In the genomic region with DNA sequence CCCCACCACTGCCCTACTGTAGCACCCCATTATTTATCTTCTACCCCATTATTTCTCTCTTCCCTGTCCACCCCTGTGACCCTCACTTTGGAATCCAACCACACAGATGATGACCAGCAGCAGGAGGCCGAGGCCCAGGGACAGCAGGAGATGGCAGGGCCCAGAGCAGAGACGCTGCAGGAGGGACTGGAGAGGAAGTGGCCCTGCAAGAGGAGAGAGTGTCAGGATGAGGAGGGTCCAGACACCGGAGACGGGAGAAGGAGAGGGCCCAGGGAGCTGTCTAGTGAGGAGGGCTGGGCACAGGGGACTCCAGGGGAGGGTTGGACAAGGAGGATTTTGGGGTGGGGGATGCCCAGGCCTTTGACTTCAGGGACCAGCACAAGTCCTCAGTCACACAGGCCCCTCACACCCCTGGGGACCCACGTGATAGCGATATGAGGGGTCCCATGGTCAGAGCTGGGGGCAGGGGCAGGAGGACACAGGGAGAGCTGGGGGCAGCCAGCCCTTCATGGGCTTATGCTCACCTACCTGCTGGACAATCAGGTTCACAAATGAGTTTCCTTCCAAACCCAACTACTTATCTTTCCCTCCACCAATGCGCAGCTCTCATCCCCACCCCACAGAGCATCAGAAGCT, we compare ENCODE assay signal across 37 cellular contexts. TPM values are rescaled to one million over a fixed set of nuclear protein-coding genes. Genes with fewer than 3 reads are reported as not detected.
"Had no signal": no experiment of that assay in that cellular context is flagged by ENCODE, and none has a peak within 500 bp of the region (broad histone marks: within the 10 kb centered on the region; RNA-seq: fewer than 3 reads in every experiment).

No MANE protein-coding gene starts in this region.

- H3K27me3 ChIP-seq: ascending aorta, cardiac muscle cell, Peyer's patch had no signal

- H3K27ac Mint-ChIP-seq: activated CD4-positive, alpha-beta memory T cell treated with anti-CD3 and anti-CD28 coated beads, Interleukin-2, amount 10 ng/mL, durations not matched to agents 7 days and 5 days; activated CD8-positive, alpha-beta memory T cell treated with anti-CD3 and anti-CD28 coated beads, Interleukin-2, amount 10 ng/mL, durations not matched to agents 7 days and 5 days; activated naive CD8-positive, alpha-beta T cell treated with anti-CD3 and anti-CD28 coated beads, Interleukin-2, amount 10 ng/mL, durations not matched to agents 7 days and 5 days; T-cell had no signal

- H3K4me3 Mint-ChIP-seq: activated CD4-positive, alpha-beta memory T cell treated with anti-CD3 and anti-CD28 coated beads, Interleukin-2, amount 10 ng/mL, durations not matched to agents 7 days and 5 days; activated CD8-positive, alpha-beta memory T cell treated with anti-CD3 and anti-CD28 coated beads, Interleukin-2, amount 10 ng/mL, durations not matched to agents 7 days and 5 days; activated naive CD4-positive, alpha-beta T cell treated with anti-CD3 and anti-CD28 coated beads, Interleukin-2, amount 50 U/mL, for 24 hours; activated naive CD8-positive, alpha-beta T cell treated with anti-CD3 and anti-CD28 coated beads, Interleukin-2, amount 10 ng/mL, durations not matched to agents 7 days and 5 days; T-cell had no signal

- H3K27me3 Mint-ChIP-seq: activated naive CD4-positive, alpha-beta T cell treated with anti-CD3 and anti-CD28 coated beads, Interleukin-2, amount 50 U/mL, for 24 hours; T-cell had no signal

- H3K36me3 Mint-ChIP-seq: activated CD8-positive, alpha-beta memory T cell treated with anti-CD3 and anti-CD28 coated beads, Interleukin-2, amount 10 ng/mL, durations not matched to agents 7 days and 5 days; activated naive CD4-positive, alpha-beta T cell treated with anti-CD3 and anti-CD28 coated beads, Interleukin-2, amount 50 U/mL, for 24 hours; activated naive CD8-positive, alpha-beta T cell treated with anti-CD3 and anti-CD28 coated beads, Interleukin-2, amount 10 ng/mL, durations not matched to agents 7 days and 5 days; T-cell had no signal

- DNase-seq: activated CD4-positive, alpha-beta memory T cell treated with anti-CD3 and anti-CD28 coated beads, Interleukin-2, amount 10 ng/mL, durations not matched to agents 7 days and 5 days; activated CD4-positive, alpha-beta T cell treated with anti-CD3 and anti-CD28 coated beads for 1 hour; activated CD4-positive, alpha-beta T cell treated with anti-CD3 and anti-CD28 coated beads for 48 hours; activated CD4-positive, CD25-positive, alpha-beta regulatory T cell; activated CD8-positive, alpha-beta memory T cell treated with anti-CD3 and anti-CD28 coated beads for 24 hours; activated CD8-positive, alpha-beta memory T cell treated with anti-CD3 and anti-CD28 coated beads, Interleukin-2, amount 10 ng/mL, durations not matched to agents 7 days and 5 days; activated CD8-positive, alpha-beta memory T cell treated with anti-CD3 and anti-CD28 coated beads, Interleukin-2, amount 50 U/mL, for 48 hours; activated gamma-delta T cell; activated naive CD4-positive, alpha-beta T cell treated with Interleukin-2 at 50 U/mL for 16 hours; activated naive CD8-positive, alpha-beta T cell treated with anti-CD3 and anti-CD28 coated beads, Interleukin-2, amount 10 ng/mL, durations not matched to agents 7 days and 5 days; activated T-cell treated with anti-CD3 and anti-CD28 coated beads, Interleukin-2, amount 50 U/mL, for 48 hours; amygdala; MV-4-11; NCI-H1092; NCI-H146; NCI-H187; NCI-H2029 treated with DMSO at 0.1 percent for 48 hours; NCI-H2107; NCI-H2171; NCI-H510A; NCI-H526; NCI-H748 treated with DMSO at 0.1 percent for 48 hours; NK-92 treated with Interleukin-12 subunit alpha and Interleukin-12 subunit beta, amount 100 ng/mL, for 24 hours; PC-3; Peyer's patch; RPMI8226; SHP77 treated with DMSO at 0.1 percent for 48 hours; T-cell; T1000; WERI-Rb-1 had no signal

- H3K9me3 Mint-ChIP-seq: activated CD4-positive, alpha-beta memory T cell treated with anti-CD3 and anti-CD28 coated beads, Interleukin-2, amount 10 ng/mL, durations not matched to agents 7 days and 5 days; activated naive CD4-positive, alpha-beta T cell treated with anti-CD3 and anti-CD28 coated beads, Interleukin-2, amount 50 U/mL, for 24 hours; T-cell had no signal

- H3K4me3 ChIP-seq: ascending aorta, cardiac muscle cell had no signal

- H3K36me3 ChIP-seq: ascending aorta, cardiac muscle cell, Peyer's patch, WERI-Rb-1 had no signal

- ATAC-seq: activated CD8-positive, alpha-beta memory T cell treated with anti-CD3 and anti-CD28 coated beads, Interleukin-2, amount 10 ng/mL, durations not matched to agents 7 days and 5 days; PC-3; SK-N-SH treated with all-trans-retinoic acid at 6 μM for 48 hours; T-cell had no signal

RNA-seq across cellular contexts. Expression of a gene that starts 2.0 kb away (rescaled TPM):
- total RNA-seq: activated CD4-positive, alpha-beta memory T cell treated with anti-CD3 and anti-CD28 coated beads, Interleukin-2, amount 10 ng/mL, durations not matched to agents 7 days and 5 days; activated CD8-positive, alpha-beta memory T cell treated with anti-CD3 and anti-CD28 coated beads, Interleukin-2, amount 10 ng/mL, durations not matched to agents 7 days and 5 days; cardiac muscle cell; LHCN-M2; PC-3; SK-MEL-5; T-cell; T-helper 2 cell treated with Interferon-gamma antibody and Interleukin-4, amounts not matched to agents 100 ng/mL and 5 ng/mL, for 36 hours had no signal

RNA-seq across cellular contexts. Expression of a gene that starts 34.1 kb away (rescaled TPM):
- total RNA-seq: ascending aorta, PC-3, SK-MEL-5 had no signal

RNA-seq across cellular contexts. Expression of a gene that starts 36.6 kb away (rescaled TPM):
- total RNA-seq: activated CD4-positive, alpha-beta memory T cell treated with anti-CD3 and anti-CD28 coated beads, Interleukin-2, amount 10 ng/mL, durations not matched to agents 7 days and 5 days; activated CD8-positive, alpha-beta memory T cell treated with anti-CD3 and anti-CD28 coated beads, Interleukin-2, amount 10 ng/mL, durations not matched to agents 7 days and 5 days; activated naive CD8-positive, alpha-beta T cell treated with anti-CD3 and anti-CD28 coated beads, Interleukin-2, amount 10 ng/mL, durations not matched to agents 7 days and 5 days; ascending aorta; cardiac muscle cell; LHCN-M2; PC-3; Peyer's patch; SK-MEL-5; T-helper 2 cell treated with Interferon-gamma antibody and Interleukin-4, amounts not matched to agents 100 ng/mL and 5 ng/mL, for 36 hours had no signal

RNA-seq across cellular contexts. Expression of a gene that starts 55.2 kb away (rescaled TPM):
- total RNA-seq: LHCN-M2, PC-3, SK-MEL-5 had no signal
